Comparison of ENCODE assay signal across 14 cellular contexts in genomic region chr5:132790201-132790870, GRCh38. TPM values are rescaled to one million over a fixed set of nuclear protein-coding genes. Genes with fewer than 3 reads are reported as not detected.
"Had no signal": no experiment of that assay in that cellular context is flagged by ENCODE, and none has a peak within 500 bp of the region (broad histone marks: within the 10 kb centered on the region; RNA-seq: fewer than 3 reads in every experiment).

No MANE protein-coding gene starts in this region.

- ATAC-seq: activated CD8-positive, alpha-beta T cell treated with anti-CD3 and anti-CD28 coated beads for 36 hours; left colon; stimulated activated naive CD8-positive, alpha-beta T cell treated with anti-CD3 and anti-CD28 coated beads, Interleukin-15, Interleukin-2, amounts not matched to agents 100 U/mL and 50 U/mL, for 24 hours had no signal

- H3K27ac ChIP-seq: SJCRH30 had no signal

- H3K27me3 ChIP-seq: SJCRH30 had no signal

- H3K9me3 ChIP-seq: SJCRH30 had no signal

- DNase-seq: activated CD8-positive, alpha-beta T cell treated with anti-CD3 and anti-CD28 coated beads for 36 hours; activated naive CD4-positive, alpha-beta T cell; central memory CD4-positive, alpha-beta T cell; dermis blood vessel endothelial cell; immature natural killer cell; left colon; mammary epithelial cell; nephron progenitor cell; SJCRH30; stimulated activated CD4-positive, alpha-beta T cell treated with anti-CD3 and anti-CD28 coated beads, Interleukin-2, amount 100 ng/mL, for 48 hours; stimulated activated naive CD8-positive, alpha-beta T cell treated with anti-CD3 and anti-CD28 coated beads, Interleukin-15, Interleukin-2, amounts not matched to agents 100 U/mL and 50 U/mL, for 24 hours had no signal

- H3K4me3 ChIP-seq: SJCRH30 had no signal

- H3K36me3 ChIP-seq: SJCRH30 had no signal

- H3K4me1 ChIP-seq: SJCRH30 had no signal

RNA-seq across cellular contexts. Expression of gene SOWAHA, which starts 22.8 kb away (rescaled TPM):
- total RNA-seq: activated CD8-positive, alpha-beta T cell treated with anti-CD3 and anti-CD28 coated beads for 36 hours; dermis blood vessel endothelial cell; glomerular endothelial cell; mammary epithelial cell; pulmonary artery endothelial cell had no signal
- polyA plus RNA-seq: immature natural killer cell had no signal

RNA-seq across cellular contexts. Expression of gene CCNI2, which starts 43.1 kb away (rescaled TPM):
- total RNA-seq: glomerular endothelial cell, mammary epithelial cell, osteoblast, pulmonary artery endothelial cell, SJCRH30 had no signal
